ENCODE assay signal across 1 cellular context in the genomic region with DNA sequence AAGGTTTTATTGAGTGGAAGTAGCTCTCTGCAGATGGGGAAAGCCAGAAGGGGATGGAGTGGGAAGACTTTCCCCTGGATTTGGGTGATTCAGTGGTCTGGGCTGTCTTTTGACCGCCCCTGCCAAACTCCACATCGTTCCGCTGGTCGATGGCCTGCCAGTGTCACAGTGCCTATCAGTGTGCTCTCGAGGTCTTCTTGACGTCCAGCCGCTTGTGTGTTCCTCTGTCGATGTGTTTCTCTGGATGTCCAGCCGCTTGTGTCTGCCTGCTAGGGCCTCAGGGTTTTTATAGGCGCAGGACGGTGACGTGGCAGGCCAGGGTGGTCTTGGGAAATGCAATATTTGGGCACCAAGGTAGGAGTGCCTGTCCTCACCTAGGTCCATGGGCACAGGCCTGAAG.
TF ChIP-seq lines count a peak whose summit lies in the region.

No MANE protein-coding gene starts in this region.

TF ChIP-seq in H1, 55 proteins besides CTCF, POLR2A, EP300 and RAD21:
- no peak for TF ChIP-seq RBBP5 (IDR thresholded peaks at IDR 0.05; ENCODE audit: borderline replicate concordance, low read depth, low read length)
- TF ChIP-seq RXRA (IDR thresholded peaks at IDR 0.05; ENCODE audit: insufficient read depth, low read depth, low read length), result no peak
- TF ChIP-seq ASH2L (IDR thresholded peaks at IDR 0.05; ENCODE audit: low read length), result no peak
- TF ChIP-seq CREB1 (IDR thresholded peaks at IDR 0.05), result no peak
- no peak for TF ChIP-seq ATF3 (IDR thresholded peaks at IDR 0.05; ENCODE audit: insufficient read depth, low read depth, low read length)
- TF ChIP-seq HDAC6 (IDR thresholded peaks at IDR 0.05; ENCODE audit: low read depth, low read length), result no peak
- no peak for TF ChIP-seq E2F6 (IDR thresholded peaks at IDR 0.05)
- no peak for TF ChIP-seq TAF7 (optimal IDR thresholded peaks at IDR 0.05; ENCODE audit: borderline replicate concordance, low read depth, low read length)
- TF ChIP-seq EZH2 (IDR thresholded peaks at IDR 0.05; ENCODE audit: low read depth, low read length, severe bottlenecking), result no peak
- TF ChIP-seq ZNF274 (IDR thresholded peaks at IDR 0.05; ENCODE audit: borderline replicate concordance, extremely low read depth, low read length), result no peak
- TF ChIP-seq YY1 (IDR thresholded peaks at IDR 0.05; ENCODE audit: low read depth, low read length), result no peak
- TF ChIP-seq BCL11A (IDR thresholded peaks at IDR 0.05; ENCODE audit: low read depth in 2 of 2, low read length in 2 of 2), result no peak
- TF ChIP-seq POU5F1 (IDR thresholded peaks at IDR 0.05; ENCODE audit: low read depth, low read length), result no peak
